12 cellular contexts compared by ENCODE assay signal in the genomic region with DNA sequence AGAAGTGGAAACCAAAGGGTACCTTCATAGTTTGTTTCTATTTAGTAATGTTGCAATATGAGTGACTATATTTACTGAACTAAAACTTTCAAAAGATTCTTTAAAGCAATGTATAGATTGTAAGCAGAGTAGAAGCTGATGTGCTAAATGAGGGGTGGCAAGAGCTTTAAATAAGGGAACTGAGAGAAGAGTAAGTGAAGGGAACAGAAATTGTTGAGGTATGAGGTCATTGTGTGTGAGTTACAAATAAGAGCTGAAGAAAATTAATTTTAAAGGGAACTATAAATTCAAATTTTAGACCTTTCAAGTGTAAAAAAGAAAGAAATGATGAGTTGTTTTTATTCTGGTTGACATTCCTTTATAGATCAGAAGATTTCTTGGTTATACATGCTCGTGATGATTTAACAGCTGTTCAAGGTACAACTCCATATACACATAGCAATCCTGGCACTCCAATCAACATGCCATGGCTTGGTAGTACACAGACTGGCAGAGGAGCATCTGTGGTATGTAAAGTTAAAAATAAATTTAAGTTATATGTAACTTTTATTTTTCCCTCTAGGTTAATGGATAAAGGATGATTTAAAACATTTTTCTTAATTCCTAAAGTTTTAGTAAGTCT.
A peak's percentile ranks its signal among the peaks of the same experiment; 100 is the strongest.
DNase-seq lines count a peak whose midpoint lies in the region; ATAC-seq and FAIRE-seq lines count a peak whose summit lies in the region.
"Had no signal": no experiment of that assay in that cellular context is flagged by ENCODE, and none has a peak within 500 bp of the region (broad histone marks: within the 10 kb centered on the region; RNA-seq: fewer than 3 reads in every experiment).

No MANE protein-coding gene starts in this region.

- no peaks in the 10 kb centered on the region for H3K4me1 Mint-ChIP-seq in activated naive CD4-positive, alpha-beta T cell treated with anti-CD3 and anti-CD28 coated beads for 36 hours (ENCODE audit: low read depth)

- H3K4me3 Mint-ChIP-seq in activated naive CD4-positive, alpha-beta T cell treated with anti-CD3 and anti-CD28 coated beads for 36 hours: no peak overlapping the region

- in situ Hi-C loops in G401 (cut with HindIII; ENCODE audit: low sequenced_read_pairs): no loop called here

- CTCF ChIA-PET in activated naive CD4-positive, alpha-beta T cell treated with anti-CD3 and anti-CD28 coated beads for 36 hours (lab: Charles Lee): interaction anchor here (0.5 kb wide), 1 partner anchor 120 kb away, joined by 3 read pairs; no protein-coding TSS in a partner anchor

- DNase-seq in iris pigment epithelial cell (ENCODE audit: low read depth) (peak; percentile 11), G401 (ENCODE audit: low spot score) (no peak), RCC 7860 (ENCODE audit: low spot score) (no peak)
- no peak for DNase-seq in activated naive CD4-positive, alpha-beta T cell treated with anti-CD3 and anti-CD28 coated beads for 36 hours
- DNase-seq: activated gamma-delta T cell treated with Interleukin-2 at 50 U/mL for 16 hours; DMS53; effector memory CD4-positive, alpha-beta T cell; Peyer's patch had no signal

- no peaks in the 10 kb centered on the region for H3K27me3 Mint-ChIP-seq in activated naive CD4-positive, alpha-beta T cell treated with anti-CD3 and anti-CD28 coated beads for 36 hours (ENCODE audit: low read depth)

- H3K27ac Mint-ChIP-seq in activated naive CD4-positive, alpha-beta T cell treated with anti-CD3 and anti-CD28 coated beads for 36 hours: no peak overlapping the region

- ATAC-seq in GM18861 (IDR thresholded peaks at IDR 0.05; ENCODE audit: unreplicated experiment) (peak; percentile 84), GM21717 (IDR thresholded peaks at IDR 0.05; ENCODE audit: unreplicated experiment) (peak; percentile 91), HG03354 (IDR thresholded peaks at IDR 0.05; ENCODE audit: poor library complexity, severe bottlenecking, unreplicated experiment) (peak; percentile 91), HG02840 (IDR thresholded peaks at IDR 0.05; ENCODE audit: low FRiP score, unreplicated experiment) (no peak)

- intact Hi-C loops in activated naive CD4-positive, alpha-beta T cell treated with anti-CD3 and anti-CD28 coated beads for 36 hours (cut with micrococcal nuclease): no loop called here

- peaks cover 7% of the 10 kb centered on the region for H3K36me3 Mint-ChIP-seq in activated naive CD4-positive, alpha-beta T cell treated with anti-CD3 and anti-CD28 coated beads for 36 hours (ENCODE audit: low read depth)

- no peaks in the 10 kb centered on the region for H3K9me3 Mint-ChIP-seq in activated naive CD4-positive, alpha-beta T cell treated with anti-CD3 and anti-CD28 coated beads for 36 hours

- FAIRE-seq in RCC 7860 (lab: Jason Lieb, UNC): no peak
